8 cellular contexts compared by ENCODE assay signal in genomic region chr6:165657325-165657680, GRCh38. TPM values are rescaled to one million over a fixed set of nuclear protein-coding genes. Genes with fewer than 3 reads are reported as not detected.
"Had no signal": no experiment of that assay in that cellular context is flagged by ENCODE, and none has a peak within 500 bp of the region (broad histone marks: within the 10 kb centered on the region; RNA-seq: fewer than 3 reads in every experiment).

No MANE protein-coding gene starts in this region.

- H3K4me3 Mint-ChIP-seq: IgD-negative memory B cell had no signal

- H3K9me3 ChIP-seq: HAP-1 had no signal

- H3K36me3 ChIP-seq: HAP-1 had no signal

- H3K27ac ChIP-seq: KMS-11 had no signal

- H3K27ac Mint-ChIP-seq: IgD-negative memory B cell had no signal

- H3K4me2 ChIP-seq: KMS-11 had no signal

- H3K4me3 ChIP-seq: HAP-1 had no signal

- H3K9ac ChIP-seq: KMS-11 had no signal

- H3K4me1 Mint-ChIP-seq: IgD-negative memory B cell had no signal

- FAIRE-seq: HTR-8/SVneo had no signal

- DNase-seq: GOT3, H7, KBM-7 had no signal

- H3K36me3 Mint-ChIP-seq: IgD-negative memory B cell had no signal

- ATAC-seq: HCT116 had no signal

RNA-seq across cellular contexts. Expression of gene PDE10A, which starts 5.7 kb away (rescaled TPM):
- polyA plus RNA-seq: IgD-negative memory B cell had no signal
